Comparison of ENCODE assay signal across 19 cellular contexts in the genomic region with DNA sequence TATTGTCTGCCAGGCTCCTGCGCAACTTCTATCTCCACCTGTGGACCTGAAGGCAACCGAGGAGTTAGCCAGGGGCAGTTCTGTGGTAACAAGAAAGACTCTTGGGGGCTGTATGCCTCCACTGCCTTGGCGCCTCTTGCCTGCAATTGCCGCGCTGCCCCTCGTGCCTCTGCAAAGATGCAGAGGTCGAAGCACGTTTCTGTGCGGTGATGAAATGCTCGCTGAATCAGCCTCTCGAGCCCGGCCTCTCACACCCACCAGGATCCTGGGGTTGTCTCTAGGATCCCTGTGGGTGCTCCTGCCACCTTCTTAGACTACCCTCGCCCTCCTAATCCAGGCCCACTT. TPM values are rescaled to one million over a fixed set of nuclear protein-coding genes. Genes with fewer than 3 reads are reported as not detected.
A peak's percentile ranks its signal among the peaks of the same experiment; 100 is the strongest.
DNase-seq lines count a peak whose midpoint lies in the region; TF ChIP-seq lines count a peak whose summit lies in the region.
"Had no signal": no experiment of that assay in that cellular context is flagged by ENCODE, and none has a peak within 500 bp of the region (broad histone marks: within the 10 kb centered on the region; RNA-seq: fewer than 3 reads in every experiment).

No MANE protein-coding gene starts in this region.

- peaks cover 5% of the 10 kb centered on the region for H3K36me3 Mint-ChIP-seq in glutamatergic neuron (ENCODE audit: unreplicated experiment)
- H3K36me3 Mint-ChIP-seq: activated CD8-positive, alpha-beta memory T cell treated with anti-CD3 and anti-CD28 coated beads, Interleukin-2, amount 10 ng/mL, durations not matched to agents 7 days and 5 days; immature natural killer cell; stimulated activated naive B cell treated with anti-CD40 and anti-IgM and Interleukin-4, amounts not matched to agents 10 μg/mL and 1 μg/mL and 100 μg/mL, for 72 hours had no signal

- H4K91ac ChIP-seq in neuronal stem cell (ENCODE audit: low read depth, low read length, poor library complexity): no peak overlapping the region

- H3K18ac ChIP-seq in neuronal stem cell (ENCODE audit: low read length): peak overlapping the region; percentile 94

- peak overlapping the region; percentile 98 for H3K4me2 ChIP-seq in neuronal stem cell (ENCODE audit: insufficient read depth, low read length, poor library complexity, severe bottlenecking)

- peaks cover 4% of the 10 kb centered on the region for H3K4me1 Mint-ChIP-seq in glutamatergic neuron (ENCODE audit: low read depth, unreplicated experiment)
- H3K4me1 Mint-ChIP-seq: central memory CD8-positive, alpha-beta T cell; immature natural killer cell had no signal

- no peak overlapping the region for H3K27ac Mint-ChIP-seq in glutamatergic neuron (ENCODE audit: unreplicated experiment)
- H3K27ac Mint-ChIP-seq: activated CD8-positive, alpha-beta memory T cell treated with anti-CD3 and anti-CD28 coated beads, Interleukin-2, amount 10 ng/mL, durations not matched to agents 7 days and 5 days; activated naive CD4-positive, alpha-beta T cell treated with anti-CD3 and anti-CD28 coated beads for 36 hours; immature natural killer cell; stimulated activated naive B cell treated with anti-CD40 and anti-IgM and Interleukin-4, amounts not matched to agents 10 μg/mL and 1 μg/mL and 100 μg/mL, for 72 hours had no signal

- no peaks in the 10 kb centered on the region for H3K79me1 ChIP-seq in neuronal stem cell (ENCODE audit: low read depth, low read length)

- peak overlapping the region; percentile 94 for H2AFZ ChIP-seq in neuronal stem cell (ENCODE audit: low read length)

- H3K23ac ChIP-seq in neuronal stem cell (ENCODE audit: low read depth, low read length, poor library complexity): peak overlapping the region; percentile 93

- no peak for TF ChIP-seq CTCF in glutamatergic neuron (IDR thresholded peaks at IDR 0.05; ENCODE audit: partially characterized antibody, unreplicated experiment)

- H3K27ac ChIP-seq in SJCRH30: no peak overlapping the region
- no peak overlapping the region for H3K27ac ChIP-seq in neuronal stem cell (replicated peaks; ENCODE audit: low read length)
- H3K27ac ChIP-seq: SK-N-MC, VCaP had no signal

- peak overlapping the region; percentile 69 for H3K4me3 Mint-ChIP-seq in glutamatergic neuron (ENCODE audit: unreplicated experiment)
- H3K4me3 Mint-ChIP-seq: activated CD8-positive, alpha-beta memory T cell treated with anti-CD3 and anti-CD28 coated beads, Interleukin-2, amount 10 ng/mL, durations not matched to agents 7 days and 5 days; activated naive CD4-positive, alpha-beta T cell treated with anti-CD3 and anti-CD28 coated beads for 36 hours; central memory CD8-positive, alpha-beta T cell; stimulated activated naive B cell treated with anti-CD40 and anti-IgM and Interleukin-4, amounts not matched to agents 10 μg/mL and 1 μg/mL and 100 μg/mL, for 72 hours had no signal

- H3K27me3 ChIP-seq in SJCRH30: 0 out of 2 replicates have a peak, but pooled peaks cover 7% of the 10 kb centered on the region
- peaks cover 2 to 68% (median 33%) of the 10 kb centered on the region in 3 experiments for H3K27me3 ChIP-seq in neuronal stem cell (ENCODE audit: control insufficient read depth in 3 of 3, insufficient read depth in 3 of 3, low read depth in 1 of 3, low read length in 3 of 3)

- H3K4me1 ChIP-seq in ES-I3 (ENCODE audit: insufficient read depth, low read length) (no peaks in the 10 kb centered on the region), SJCRH30 (no peaks in the 10 kb centered on the region), neuronal stem cell (ENCODE audit: control insufficient read depth in 2 of 2, insufficient read depth in 1 of 2, low read depth in 1 of 2, low read length in 2 of 2) (peaks cover 2 to 11% of the 10 kb centered on the region in 2 donors)

- H3K9me3 ChIP-seq in ES-I3 (ENCODE audit: control insufficient read depth, insufficient read depth, low read length) (no peaks in the 10 kb centered on the region), SJCRH30 (replicated peaks) (no peaks in the 10 kb centered on the region), neuronal stem cell (replicated peaks in 1 of 2; ENCODE audit: control insufficient read depth in 2 of 2, insufficient read depth in 1 of 2, low read depth in 1 of 2, low read length in 2 of 2) (no peaks in the 10 kb centered on the region)

- DNase-seq in SJCRH30 (no peak), glutamatergic neuron (peak; percentile 31), neuronal stem cell (ENCODE audit: low spot score) (peak; percentile 6), NCI-H2107 treated with DMSO at 0.1 percent for 48 hours (lab: John Stamatoyannopoulos, UW; ENCODE audit: unreplicated experiment) (no peak), germinal center (ENCODE audit: low spot score) (no peak), NCI-H1436 treated with DMSO at 0.1 percent for 48 hours (lab: John Stamatoyannopoulos, UW) (no peak)
- DNase-seq: activated CD8-positive, alpha-beta memory T cell treated with anti-CD3 and anti-CD28 coated beads, Interleukin-2, amount 10 ng/mL, durations not matched to agents 7 days and 5 days; activated naive CD4-positive, alpha-beta T cell treated with anti-CD3 and anti-CD28 coated beads for 36 hours; GDM1; immature natural killer cell; NK-92 treated with Interleukin-12 subunit alpha and Interleukin-12 subunit beta, amount 100 ng/mL, for 24 hours; stimulated activated CD4-positive, alpha-beta T cell treated with anti-CD3 and anti-CD28 coated beads, Interleukin-4, amount 100 ng/mL, for 24 hours; stimulated activated naive B cell treated with anti-CD40 and anti-IgM and Interleukin-4, amounts not matched to agents 10 μg/mL and 1 μg/mL and 100 μg/mL, for 72 hours had no signal

- H3K9ac ChIP-seq in ES-I3 (ENCODE audit: low read depth, low read length) (peak overlapping the region; percentile 57; the same call in 1 of the 2 replicates), neuronal stem cell (ENCODE audit: low read depth, low read length, poor library complexity) (peak overlapping the region; percentile 91)

- peak overlapping the region; percentile 82 for H3K14ac ChIP-seq in neuronal stem cell (ENCODE audit: low read length)

- H3K36me3 ChIP-seq in ES-I3 (ENCODE audit: insufficient read depth, low read length) (no peaks in the 10 kb centered on the region), SJCRH30 (no peaks in the 10 kb centered on the region), neuronal stem cell (replicated peaks in 1 of 2; ENCODE audit: control insufficient read depth in 2 of 2, insufficient read depth in 2 of 2, low read length in 2 of 2) (no peaks in the 10 kb centered on the region)

- peak overlapping the region; percentile 56 for H2AK5ac ChIP-seq in neuronal stem cell (ENCODE audit: low read depth, low read length)

- H4K8ac ChIP-seq in neuronal stem cell (ENCODE audit: low read depth, low read length): no peak overlapping the region

- peak overlapping the region; percentile 81 for H2BK15ac ChIP-seq in neuronal stem cell (ENCODE audit: low read length)

- peaks cover 15% of the 10 kb centered on the region for H3K27me3 Mint-ChIP-seq in glutamatergic neuron (ENCODE audit: unreplicated experiment)

- H3K4me3 ChIP-seq in SJCRH30 (peak overlapping the region; percentile 47), neuronal stem cell (ENCODE audit: low read length in 2 of 2) (peak overlapping the region in 1 of 2 donors; percentile 82)
- H3K4me3 ChIP-seq: SK-N-MC had no signal

- H3K9me3 Mint-ChIP-seq in glutamatergic neuron (ENCODE audit: unreplicated experiment): peaks cover 6% of the 10 kb centered on the region
- H3K9me3 Mint-ChIP-seq: activated naive CD4-positive, alpha-beta T cell treated with anti-CD3 and anti-CD28 coated beads for 36 hours; central memory CD8-positive, alpha-beta T cell; stimulated activated naive B cell treated with anti-CD40 and anti-IgM and Interleukin-4, amounts not matched to agents 10 μg/mL and 1 μg/mL and 100 μg/mL, for 72 hours had no signal

- H3K4ac ChIP-seq in neuronal stem cell (ENCODE audit: low read length): no peak overlapping the region

- H2BK12ac ChIP-seq in neuronal stem cell (ENCODE audit: low read length): peak overlapping the region; percentile 73

- H2BK120ac ChIP-seq in neuronal stem cell (ENCODE audit: low read depth, low read length): no peak overlapping the region

- H2BK5ac ChIP-seq in neuronal stem cell (ENCODE audit: low read length): no peak overlapping the region

- WGBS in neuronal stem cell (ENCODE audit: extremely low coverage in 2 of 2, insufficient read length in 2 of 2, insufficient replicate concordance in 1 of 2), 2 donors: no CpG with 5 or more reads among the region's 13 CpGs

RNA-seq across cellular contexts. Expression of a gene that starts 0.5 kb away (rescaled TPM):
- total RNA-seq in SJCRH30 (2014; rRNA removed; shearing (Covaris generic)): 0.05 and 0.22 TPM in 2 replicates
- total RNA-seq in glutamatergic neuron (ENCODE audit: unreplicated experiment): not detected
- polyA plus RNA-seq in neuronal stem cell (2013, experiment 1 of 2): 0.10 TPM
- polyA plus RNA-seq in neuronal stem cell (2013, experiment 2 of 2): 0.08 TPM
- total RNA-seq: activated CD8-positive, alpha-beta memory T cell treated with anti-CD3 and anti-CD28 coated beads, Interleukin-2, amount 10 ng/mL, durations not matched to agents 7 days and 5 days; activated naive CD4-positive, alpha-beta T cell treated with anti-CD3 and anti-CD28 coated beads for 36 hours; LHCN-M2 had no signal
- polyA plus RNA-seq: esophagus, immature natural killer cell had no signal

Comparison
In these comparisons a context has a peak if more than half of its experiments do, and no peak if none do; other contexts are left out.
1. DNase-seq: peak in glutamatergic neuron (single experiment) and neuronal stem cell (single experiment); none in SJCRH30 (0 of 2), NCI-H2107 treated with DMSO at 0.1 percent for 48 hours (single experiment), germinal center (single experiment) and NCI-H1436 treated with DMSO at 0.1 percent for 48 hours (single experiment).